ENCODE assay signal across 1 cellular context in the genomic region with DNA sequence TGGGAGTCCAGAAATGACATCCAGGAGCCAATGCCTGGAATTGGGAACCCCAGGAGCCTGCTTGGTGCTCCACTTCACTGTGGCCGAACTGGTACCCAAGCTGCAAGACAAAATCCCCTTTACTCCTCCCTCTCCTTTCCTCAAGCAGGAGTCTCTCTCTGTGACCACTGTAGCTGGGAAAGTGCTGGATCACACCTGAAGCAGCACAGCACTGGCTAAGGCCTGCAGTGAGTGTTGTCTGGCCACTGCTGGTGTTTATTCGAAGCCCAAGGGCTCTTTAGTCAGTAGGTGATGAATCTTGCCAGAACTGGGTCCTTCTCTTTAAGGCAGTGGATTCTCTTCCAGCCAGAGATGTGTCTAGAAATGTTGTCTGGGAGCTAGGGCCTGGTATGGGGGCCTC.
TF ChIP-seq lines count a peak whose summit lies in the region.

No MANE protein-coding gene starts in this region.

TF ChIP-seq in K562, 482 proteins besides CTCF, POLR2A, EP300 and RAD21:
- no peak for TF ChIP-seq PHB (CRISPR knock-in tag; IDR thresholded peaks at IDR 0.05)
